17 cellular contexts compared by ENCODE assay signal in genomic region chr1:151960780-151961513, GRCh38.
"Had no signal": no experiment of that assay in that cellular context is flagged by ENCODE, and none has a peak within 500 bp of the region (broad histone marks: within the 10 kb centered on the region; RNA-seq: fewer than 3 reads in every experiment).

No MANE protein-coding gene starts in this region.

- H3K9me3 Mint-ChIP-seq: activated naive CD8-positive, alpha-beta T cell treated with anti-CD3 and anti-CD28 coated beads, Interleukin-2, amount 10 ng/mL, durations not matched to agents 7 days and 5 days; activated T-helper 1 cell treated with anti-CD3 and anti-CD28 coated beads, Interleukin-12 subunit alpha, Interleukin-12 subunit beta, Interleukin-2, Interleukin-4 antibody, amounts not matched to agents 30 ng/mL and 10 ng/mL and 1 ng/mL, durations not matched to agents 14 hours and 24 hours and 36 hours; dendritic cell treated with granulocyte-macrophage colony-stimulating factor and Interleukin-4, amounts not matched to agents 40 ng/mL and 50 ng/mL, for 4 days; naive thymus-derived CD4-positive, alpha-beta T cell; WTC11 had no signal

- H3K27me3 ChIP-seq: brain microvascular endothelial cell, tibial nerve had no signal

- FAIRE-seq: islet of Langerhans had no signal

- H3K36me3 Mint-ChIP-seq: activated naive CD8-positive, alpha-beta T cell treated with anti-CD3 and anti-CD28 coated beads, Interleukin-2, amount 10 ng/mL, durations not matched to agents 7 days and 5 days; naive thymus-derived CD4-positive, alpha-beta T cell; WTC11 had no signal

- H3K4me1 Mint-ChIP-seq: WTC11 had no signal

- H3K4me3 Mint-ChIP-seq: activated CD8-positive, alpha-beta T cell treated with anti-CD3 and anti-CD28 coated beads, Interleukin-2, amount 10 ng/mL, durations not matched to agents 7 days and 5 days; activated naive CD8-positive, alpha-beta T cell treated with anti-CD3 and anti-CD28 coated beads, Interleukin-2, amount 10 ng/mL, durations not matched to agents 7 days and 5 days; activated T-helper 1 cell treated with anti-CD3 and anti-CD28 coated beads, Interleukin-12 subunit alpha, Interleukin-12 subunit beta, Interleukin-2, Interleukin-4 antibody, amounts not matched to agents 30 ng/mL and 10 ng/mL and 1 ng/mL, durations not matched to agents 14 hours and 24 hours and 36 hours; dendritic cell treated with granulocyte-macrophage colony-stimulating factor and Interleukin-4, amounts not matched to agents 40 ng/mL and 50 ng/mL, for 4 days; naive thymus-derived CD4-positive, alpha-beta T cell; WTC11 had no signal

- H3K36me3 ChIP-seq: brain microvascular endothelial cell, tibial nerve had no signal

- DNase-seq: activated CD4-positive, alpha-beta T cell treated with anti-CD3 and anti-CD28 coated beads for 4 hours; activated CD8-positive, alpha-beta memory T cell treated with anti-CD3 and anti-CD28 coated beads, Interleukin-2, amount 50 U/mL, for 48 hours; activated CD8-positive, alpha-beta T cell treated with anti-CD3 and anti-CD28 coated beads, Interleukin-2, amount 10 ng/mL, durations not matched to agents 7 days and 5 days; activated naive CD8-positive, alpha-beta T cell treated with anti-CD3 and anti-CD28 coated beads, Interleukin-2, amount 10 ng/mL, durations not matched to agents 7 days and 5 days; brain microvascular endothelial cell; cerebellar nuclear complex; erythroblast; naive thymus-derived CD4-positive, alpha-beta T cell; stimulated activated CD4-positive, alpha-beta T cell treated with anti-CD3 and anti-CD28 coated beads, Interleukin-2, amount 100 ng/mL, for 48 hours; stimulated activated naive CD4-positive, alpha-beta T cell; substantia nigra had no signal

- H3K27ac Mint-ChIP-seq: activated CD8-positive, alpha-beta T cell treated with anti-CD3 and anti-CD28 coated beads, Interleukin-2, amount 10 ng/mL, durations not matched to agents 7 days and 5 days; activated naive CD8-positive, alpha-beta T cell treated with anti-CD3 and anti-CD28 coated beads, Interleukin-2, amount 10 ng/mL, durations not matched to agents 7 days and 5 days; activated T-helper 1 cell treated with anti-CD3 and anti-CD28 coated beads, Interleukin-12 subunit alpha, Interleukin-12 subunit beta, Interleukin-2, Interleukin-4 antibody, amounts not matched to agents 30 ng/mL and 10 ng/mL and 1 ng/mL, durations not matched to agents 14 hours and 24 hours and 36 hours; dendritic cell treated with granulocyte-macrophage colony-stimulating factor and Interleukin-4, amounts not matched to agents 40 ng/mL and 50 ng/mL, for 4 days; WTC11 had no signal

- H3K4me3 ChIP-seq: tibial nerve had no signal

- H3K27me3 Mint-ChIP-seq: dendritic cell treated with granulocyte-macrophage colony-stimulating factor and Interleukin-4, amounts not matched to agents 40 ng/mL and 50 ng/mL, for 4 days had no signal

- ATAC-seq: activated CD8-positive, alpha-beta T cell treated with anti-CD3 and anti-CD28 coated beads, Interleukin-2, amount 10 ng/mL, durations not matched to agents 7 days and 5 days; left lobe of liver; naive thymus-derived CD4-positive, alpha-beta T cell; WTC11 had no signal

- H3K27ac ChIP-seq: brain microvascular endothelial cell had no signal

- H3K9me3 ChIP-seq: tibial nerve had no signal
